1 cellular context compared by ENCODE assay signal in the genomic region with DNA sequence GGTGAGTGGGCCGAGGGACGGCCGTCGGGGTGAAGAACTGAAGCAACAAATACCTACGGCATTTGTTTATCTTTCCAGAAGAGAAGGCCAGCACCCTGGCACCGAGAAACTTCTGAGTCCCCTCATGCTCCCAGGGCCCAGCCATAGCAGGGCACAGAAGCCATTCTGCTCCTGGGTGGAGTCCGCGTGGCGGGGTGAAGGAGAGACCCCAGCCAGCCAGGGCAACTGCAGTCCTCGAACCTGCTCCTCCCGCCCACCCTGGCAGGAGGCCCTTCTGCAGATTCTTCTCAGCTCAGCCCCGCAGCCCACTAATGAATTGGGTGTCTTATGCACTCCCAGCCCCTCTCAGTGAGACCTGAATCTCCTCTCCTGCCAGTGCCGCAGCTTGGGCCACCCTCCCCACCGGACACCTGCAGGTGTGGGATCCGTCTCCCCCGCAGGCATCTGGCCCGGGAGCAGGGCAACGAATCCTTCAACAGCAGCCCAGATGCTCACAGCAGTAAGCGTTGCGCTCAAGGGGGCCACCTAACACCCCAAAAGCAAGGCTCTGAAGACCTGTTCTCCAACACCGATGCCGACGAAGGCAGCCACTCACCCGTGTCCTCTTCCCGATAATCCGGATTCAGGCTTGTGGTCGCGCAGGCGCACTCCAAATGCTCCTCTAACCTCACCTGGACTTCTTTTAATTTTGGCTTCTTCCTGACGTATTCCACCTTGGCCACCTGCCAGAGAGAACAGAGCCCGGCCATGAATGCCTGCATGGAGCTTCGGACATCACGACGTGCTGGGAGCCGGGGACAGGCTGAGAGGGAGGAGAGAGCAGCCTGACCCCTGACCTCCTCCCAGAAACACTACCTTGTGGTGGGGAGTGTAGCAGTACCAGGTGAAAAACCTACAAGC.
TF ChIP-seq lines count a peak whose summit lies in the region.

No MANE protein-coding gene starts in this region.

TF ChIP-seq in H1, 55 proteins besides CTCF, POLR2A, EP300 and RAD21:
- no peak for TF ChIP-seq JUN (IDR thresholded peaks at IDR 0.05; ENCODE audit: low read depth, low read length)
- TF ChIP-seq, protein P1, sequence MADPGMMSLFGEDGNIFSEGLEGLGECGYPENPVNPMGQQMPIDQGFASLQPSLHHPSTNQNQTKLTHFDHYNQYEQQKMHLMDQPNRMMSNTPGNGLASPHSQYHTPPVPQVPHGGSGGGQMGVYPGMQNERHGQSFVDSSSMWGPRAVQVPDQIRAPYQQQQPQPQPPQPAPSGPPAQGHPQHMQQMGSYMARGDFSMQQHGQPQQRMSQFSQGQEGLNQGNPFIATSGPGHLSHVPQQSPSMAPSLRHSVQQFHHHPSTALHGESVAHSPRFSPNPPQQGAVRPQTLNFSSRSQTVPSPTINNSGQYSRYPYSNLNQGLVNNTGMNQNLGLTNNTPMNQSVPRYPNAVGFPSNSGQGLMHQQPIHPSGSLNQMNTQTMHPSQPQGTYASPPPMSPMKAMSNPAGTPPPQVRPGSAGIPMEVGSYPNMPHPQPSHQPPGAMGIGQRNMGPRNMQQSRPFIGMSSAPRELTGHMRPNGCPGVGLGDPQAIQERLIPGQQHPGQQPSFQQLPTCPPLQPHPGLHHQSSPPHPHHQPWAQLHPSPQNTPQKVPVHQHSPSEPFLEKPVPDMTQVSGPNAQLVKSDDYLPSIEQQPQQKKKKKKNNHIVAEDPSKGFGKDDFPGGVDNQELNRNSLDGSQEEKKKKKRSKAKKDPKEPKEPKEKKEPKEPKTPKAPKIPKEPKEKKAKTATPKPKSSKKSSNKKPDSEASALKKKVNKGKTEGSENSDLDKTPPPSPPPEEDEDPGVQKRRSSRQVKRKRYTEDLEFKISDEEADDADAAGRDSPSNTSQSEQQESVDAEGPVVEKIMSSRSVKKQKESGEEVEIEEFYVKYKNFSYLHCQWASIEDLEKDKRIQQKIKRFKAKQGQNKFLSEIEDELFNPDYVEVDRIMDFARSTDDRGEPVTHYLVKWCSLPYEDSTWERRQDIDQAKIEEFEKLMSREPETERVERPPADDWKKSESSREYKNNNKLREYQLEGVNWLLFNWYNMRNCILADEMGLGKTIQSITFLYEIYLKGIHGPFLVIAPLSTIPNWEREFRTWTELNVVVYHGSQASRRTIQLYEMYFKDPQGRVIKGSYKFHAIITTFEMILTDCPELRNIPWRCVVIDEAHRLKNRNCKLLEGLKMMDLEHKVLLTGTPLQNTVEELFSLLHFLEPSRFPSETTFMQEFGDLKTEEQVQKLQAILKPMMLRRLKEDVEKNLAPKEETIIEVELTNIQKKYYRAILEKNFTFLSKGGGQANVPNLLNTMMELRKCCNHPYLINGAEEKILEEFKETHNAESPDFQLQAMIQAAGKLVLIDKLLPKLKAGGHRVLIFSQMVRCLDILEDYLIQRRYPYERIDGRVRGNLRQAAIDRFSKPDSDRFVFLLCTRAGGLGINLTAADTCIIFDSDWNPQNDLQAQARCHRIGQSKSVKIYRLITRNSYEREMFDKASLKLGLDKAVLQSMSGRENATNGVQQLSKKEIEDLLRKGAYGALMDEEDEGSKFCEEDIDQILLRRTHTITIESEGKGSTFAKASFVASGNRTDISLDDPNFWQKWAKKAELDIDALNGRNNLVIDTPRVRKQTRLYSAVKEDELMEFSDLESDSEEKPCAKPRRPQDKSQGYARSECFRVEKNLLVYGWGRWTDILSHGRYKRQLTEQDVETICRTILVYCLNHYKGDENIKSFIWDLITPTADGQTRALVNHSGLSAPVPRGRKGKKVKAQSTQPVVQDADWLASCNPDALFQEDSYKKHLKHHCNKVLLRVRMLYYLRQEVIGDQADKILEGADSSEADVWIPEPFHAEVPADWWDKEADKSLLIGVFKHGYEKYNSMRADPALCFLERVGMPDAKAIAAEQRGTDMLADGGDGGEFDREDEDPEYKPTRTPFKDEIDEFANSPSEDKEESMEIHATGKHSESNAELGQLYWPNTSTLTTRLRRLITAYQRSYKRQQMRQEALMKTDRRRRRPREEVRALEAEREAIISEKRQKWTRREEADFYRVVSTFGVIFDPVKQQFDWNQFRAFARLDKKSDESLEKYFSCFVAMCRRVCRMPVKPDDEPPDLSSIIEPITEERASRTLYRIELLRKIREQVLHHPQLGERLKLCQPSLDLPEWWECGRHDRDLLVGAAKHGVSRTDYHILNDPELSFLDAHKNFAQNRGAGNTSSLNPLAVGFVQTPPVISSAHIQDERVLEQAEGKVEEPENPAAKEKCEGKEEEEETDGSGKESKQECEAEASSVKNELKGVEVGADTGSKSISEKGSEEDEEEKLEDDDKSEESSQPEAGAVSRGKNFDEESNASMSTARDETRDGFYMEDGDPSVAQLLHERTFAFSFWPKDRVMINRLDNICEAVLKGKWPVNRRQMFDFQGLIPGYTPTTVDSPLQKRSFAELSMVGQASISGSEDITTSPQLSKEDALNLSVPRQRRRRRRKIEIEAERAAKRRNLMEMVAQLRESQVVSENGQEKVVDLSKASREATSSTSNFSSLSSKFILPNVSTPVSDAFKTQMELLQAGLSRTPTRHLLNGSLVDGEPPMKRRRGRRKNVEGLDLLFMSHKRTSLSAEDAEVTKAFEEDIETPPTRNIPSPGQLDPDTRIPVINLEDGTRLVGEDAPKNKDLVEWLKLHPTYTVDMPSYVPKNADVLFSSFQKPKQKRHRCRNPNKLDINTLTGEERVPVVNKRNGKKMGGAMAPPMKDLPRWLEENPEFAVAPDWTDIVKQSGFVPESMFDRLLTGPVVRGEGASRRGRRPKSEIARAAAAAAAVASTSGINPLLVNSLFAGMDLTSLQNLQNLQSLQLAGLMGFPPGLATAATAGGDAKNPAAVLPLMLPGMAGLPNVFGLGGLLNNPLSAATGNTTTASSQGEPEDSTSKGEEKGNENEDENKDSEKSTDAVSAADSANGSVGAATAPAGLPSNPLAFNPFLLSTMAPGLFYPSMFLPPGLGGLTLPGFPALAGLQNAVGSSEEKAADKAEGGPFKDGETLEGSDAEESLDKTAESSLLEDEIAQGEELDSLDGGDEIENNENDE (IDR thresholded peaks at IDR 0.05; ENCODE audit: insufficient replicate concordance, low read length): no peak
- no peak for TF ChIP-seq CHD2 (IDR thresholded peaks at IDR 0.05; ENCODE audit: low read length)
- no peak for TF ChIP-seq BACH1 (IDR thresholded peaks at IDR 0.05; ENCODE audit: low read length)
- TF ChIP-seq SUZ12 (IDR thresholded peaks at IDR 0.05; ENCODE audit: low read length): no peak
- no peak for TF ChIP-seq NRF1 (IDR thresholded peaks at IDR 0.05; ENCODE audit: low read depth, low read length)
- TF ChIP-seq TAF7 (optimal IDR thresholded peaks at IDR 0.05; ENCODE audit: borderline replicate concordance, low read depth, low read length): no peak
- TF ChIP-seq SIX5 (IDR thresholded peaks at IDR 0.05; ENCODE audit: low read depth, low read length): no peak
- no peak for TF ChIP-seq GTF2F1 (IDR thresholded peaks at IDR 0.05; ENCODE audit: borderline replicate concordance, low read depth, low read length)
- TF ChIP-seq YY1 (IDR thresholded peaks at IDR 0.05; ENCODE audit: low read depth, low read length): no peak
